15 cellular contexts compared by ENCODE assay signal in the genomic region with DNA sequence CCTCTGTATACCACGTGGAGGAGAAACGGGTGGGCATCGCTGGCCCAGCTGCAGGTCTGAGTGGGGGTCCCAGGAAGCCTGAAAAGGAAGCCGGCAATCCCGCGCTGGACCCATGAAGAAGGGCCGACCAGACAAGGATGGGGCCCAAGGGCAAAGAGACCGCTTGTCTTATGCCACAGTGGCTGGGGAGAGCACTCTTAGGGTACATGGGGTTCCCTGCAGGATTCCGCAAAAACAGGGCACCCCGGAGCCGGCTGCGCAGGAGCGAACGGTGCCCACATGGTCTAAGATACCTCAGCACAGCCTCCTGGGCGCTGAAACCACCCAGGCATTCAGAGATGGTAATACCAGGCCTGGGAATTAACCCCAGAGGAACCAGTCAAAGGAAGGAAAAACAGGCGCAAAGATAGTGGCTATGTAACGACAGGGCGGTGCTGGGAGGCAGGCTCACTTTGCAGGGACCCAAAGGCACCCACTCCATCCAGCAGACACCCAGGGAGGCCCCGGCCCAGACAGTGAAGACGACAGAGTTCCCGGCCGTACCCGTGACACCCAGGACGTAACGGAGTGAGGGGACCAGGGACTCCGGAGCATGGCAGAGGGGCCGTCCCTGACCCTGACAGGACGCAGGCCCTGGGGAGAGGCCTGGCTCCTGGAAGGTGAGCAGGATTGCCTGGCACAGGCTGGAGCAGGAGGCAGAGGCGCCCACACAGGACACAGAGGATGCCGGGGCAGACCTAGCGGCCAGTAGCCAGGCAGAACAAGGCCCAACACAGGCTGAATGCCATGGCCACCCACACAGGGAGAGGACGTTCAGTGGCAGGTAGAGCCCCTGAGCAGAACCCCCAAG. TPM values are rescaled to one million over a fixed set of nuclear protein-coding genes. Genes with fewer than 3 reads are reported as not detected.
DNase-seq lines count a peak whose midpoint lies in the region; ATAC-seq and TF ChIP-seq lines count a peak whose summit lies in the region.
"Had no signal": no experiment of that assay in that cellular context is flagged by ENCODE, and none has a peak within 500 bp of the region (broad histone marks: within the 10 kb centered on the region; RNA-seq: fewer than 3 reads in every experiment).

No MANE protein-coding gene starts in this region.

- DNase-seq in PC-9 (no peak), esophagus muscularis mucosa (ENCODE audit: extremely low spot score) (no peak), iPS-NIHi11 (ENCODE audit: low spot score) (no peak), NCI-H2227 (lab: John Stamatoyannopoulos, UW; ENCODE audit: unreplicated experiment) (no peak)
- no peak for DNase-seq in naive thymus-derived CD8-positive, alpha-beta T cell
- DNase-seq: activated CD8-positive, alpha-beta T cell treated with anti-CD3 and anti-CD28 coated beads, Interleukin-2, amount 10 ng/mL, durations not matched to agents 7 days and 5 days; amniotic stem cell; NCI-H526 treated with DMSO at 0.1 percent for 48 hours; substantia nigra had no signal

- 92% methylated on average over 23 of the region's 32 CpGs for WGBS in esophagus muscularis mucosa

- POLR2A ChIA-PET in PC-9 (lab: Charles Lee; ENCODE audit: unreplicated experiment), result interaction anchor here (0.6 to 1.2 kb wide), 2 partner anchors 10 to 12 kb away, joined by 3 to 5 read pairs; no protein-coding TSS in a partner anchor
- POLR2A ChIA-PET in naive thymus-derived CD8-positive, alpha-beta T cell (lab: Charles Lee), result interaction anchor here (1.1 kb wide), 1 partner anchor 10 kb away, joined by 3 read pairs; the partner anchor contains the start of gene PIEZO1

- H3K36me3 Mint-ChIP-seq in naive thymus-derived CD8-positive, alpha-beta T cell, result no peaks in the 10 kb centered on the region

- H3K36me3 ChIP-seq in PC-9 (ENCODE audit: low read depth) (no peaks in the 10 kb centered on the region), esophagus muscularis mucosa (no peaks in the 10 kb centered on the region), skeletal muscle satellite cell (ENCODE audit: insufficient read depth, low read length) (peaks cover 9% of the 10 kb centered on the region)

- ATAC-seq in HG03342 (IDR thresholded peaks at IDR 0.05; ENCODE audit: unreplicated experiment), result no peak
- no peak for ATAC-seq in naive thymus-derived CD8-positive, alpha-beta T cell
- ATAC-seq: activated CD8-positive, alpha-beta T cell treated with anti-CD3 and anti-CD28 coated beads, Interleukin-2, amount 10 ng/mL, durations not matched to agents 7 days and 5 days had no signal

- no peaks in the 10 kb centered on the region for H3K27me3 ChIP-seq in PC-9 (ENCODE audit: insufficient read depth, low read depth)
- no peaks in the 10 kb centered on the region for H3K27me3 ChIP-seq in esophagus muscularis mucosa
- H3K27me3 ChIP-seq in skeletal muscle satellite cell (ENCODE audit: control insufficient read depth, insufficient read depth, low read length), result no peaks in the 10 kb centered on the region

- CTCF ChIA-PET in PC-9 (lab: Charles Lee), result interaction anchor here (0.6 kb wide), 1 partner anchor 735 kb away, joined by 4 read pairs; no protein-coding TSS in a partner anchor

- peaks cover 49% of the 10 kb centered on the region for H3K4me1 ChIP-seq in PC-9 (replicated peaks; ENCODE audit: insufficient read depth)
- peaks cover 75 to 100% (median 100%) of the 10 kb centered on the region in 4 donors for H3K4me1 ChIP-seq in esophagus muscularis mucosa
- H3K4me1 ChIP-seq in skeletal muscle satellite cell (ENCODE audit: control insufficient read depth, insufficient read depth, low read length), result peaks cover 75% of the 10 kb centered on the region

- no peak overlapping the region for H2AFZ ChIP-seq in PC-9

- H4K20me1 ChIP-seq in PC-9 (ENCODE audit: insufficient read depth), result peaks cover 71% of the 10 kb centered on the region

- H3K4me1 Mint-ChIP-seq in naive thymus-derived CD8-positive, alpha-beta T cell, result peaks cover 5 to 33% (median 30%) of the 10 kb centered on the region in 4 donors
- H3K4me1 Mint-ChIP-seq: neural crest cell had no signal

- H3K27ac ChIP-seq in C4-2B (peak overlapping the region; percentile 69), PC-9 (no peak overlapping the region), esophagus muscularis mucosa (replicated peaks in 1 of 4) (peak overlapping the region; percentile 88 to 92 (median 92))

- TF ChIP-seq CTCF in C4-2B (conservative IDR thresholded peaks at IDR 0.05) (no peak), PC-9 (conservative IDR thresholded peaks at IDR 0.05) (no peak), esophagus muscularis mucosa (IDR thresholded peaks at IDR 0.05) (no peak)

- H3K4me3 ChIP-seq in PC-9 (no peak overlapping the region), esophagus muscularis mucosa (no peak overlapping the region), skeletal muscle satellite cell (ENCODE audit: low read length) (no peak overlapping the region)
- H3K4me3 ChIP-seq: lung had no signal

- H3K79me2 ChIP-seq in PC-9 (ENCODE audit: low read depth), result peaks cover 87% of the 10 kb centered on the region

- H3K27ac Mint-ChIP-seq in naive thymus-derived CD8-positive, alpha-beta T cell, result peak overlapping the region in 3 of 10 donors; percentile 44 to 76 (median 57)
- H3K27ac Mint-ChIP-seq: activated CD8-positive, alpha-beta T cell treated with anti-CD3 and anti-CD28 coated beads, Interleukin-2, amount 10 ng/mL, durations not matched to agents 7 days and 5 days; B cell had no signal

- no peaks in the 10 kb centered on the region for H3K9me3 Mint-ChIP-seq in naive thymus-derived CD8-positive, alpha-beta T cell
- H3K9me3 Mint-ChIP-seq: neural crest cell had no signal

- H3F3A ChIP-seq in PC-9 (ENCODE audit: insufficient read depth, low read depth), result peaks cover 33% of the 10 kb centered on the region

- no peak overlapping the region for H3K4me3 Mint-ChIP-seq in naive thymus-derived CD8-positive, alpha-beta T cell
- H3K4me3 Mint-ChIP-seq: activated CD8-positive, alpha-beta T cell treated with anti-CD3 and anti-CD28 coated beads, Interleukin-2, amount 10 ng/mL, durations not matched to agents 7 days and 5 days; B cell; neural crest cell had no signal

- TF ChIP-seq POLR2A in esophagus muscularis mucosa (IDR thresholded peaks at IDR 0.05; ENCODE audit: low read depth), result no peak

- H3K4me2 ChIP-seq in PC-9, result peak overlapping the region; percentile 67
- H3K4me2 ChIP-seq in skeletal muscle satellite cell (ENCODE audit: low read length), result peak overlapping the region; percentile 83

- no peaks in the 10 kb centered on the region for H3K9me3 ChIP-seq in PC-9 (ENCODE audit: insufficient read depth, low read depth)
- no peaks in the 10 kb centered on the region for H3K9me3 ChIP-seq in esophagus muscularis mucosa
- H3K9me3 ChIP-seq in skeletal muscle satellite cell (replicated peaks; ENCODE audit: low read length), result no peaks in the 10 kb centered on the region

- no peak for TF ChIP-seq EP300 in esophagus muscularis mucosa (IDR thresholded peaks at IDR 0.05)

- H3K9ac ChIP-seq in skeletal muscle satellite cell (ENCODE audit: low read depth, low read length), result peak overlapping the region; percentile 2

- H3K9me2 ChIP-seq in PC-9 (ENCODE audit: insufficient read depth), result no peaks in the 10 kb centered on the region

- no TSS peak for BruUV-seq in PC-9 (replicated peaks; lab: Mats Ljungman, UMichigan)

- H3K27me3 Mint-ChIP-seq in naive thymus-derived CD8-positive, alpha-beta T cell, result no peaks in the 10 kb centered on the region
- H3K27me3 Mint-ChIP-seq: B cell had no signal

- intact Hi-C loops in PC-9 (cut with micrococcal nuclease; ENCODE audit: unreplicated experiment), result loop anchor here (1.0 kb wide), 1 partner anchor 8 kb away; no protein-coding TSS in a partner anchor
- intact Hi-C loops in esophagus muscularis mucosa (cut with DNase I), result no loop called here

RNA-seq across cellular contexts. Expression of gene PIEZO1, which starts 10.3 kb away (rescaled TPM):
- total RNA-seq in PC-9 (2021) (391 and 426 TPM in 2 replicates), esophagus muscularis mucosa (100 to 1,000 TPM; 140 to 298 (median 182) TPM)
- total RNA-seq in skeletal muscle satellite cell (2012; rRNA removed), result 155 and 171 TPM in 2 replicates
- 10 to 100 TPM; 90.0 to 94.5 TPM for total RNA-seq in naive thymus-derived CD8-positive, alpha-beta T cell
- 1 to 10 TPM; 2.4 to 8.4 (median 5.7) TPM for polyA plus RNA-seq in naive thymus-derived CD8-positive, alpha-beta T cell

RNA-seq across cellular contexts. Expression of gene CDT1, which starts 28.8 kb away (rescaled TPM):
- total RNA-seq in PC-9 (2021) (73.2 and 95.4 TPM in 2 replicates), esophagus muscularis mucosa (1 to 10 TPM in 1 of 4 donors, under 1 TPM in 2, not detected in 1; 0.17 to 1.4 (median 0.34) TPM)
- 12.4 and 16.8 TPM in 2 replicates for total RNA-seq in skeletal muscle satellite cell (2012; rRNA removed)
- under 1 TPM in 1 of 2 experiments, not detected in 1; 0.74 TPM for total RNA-seq in naive thymus-derived CD8-positive, alpha-beta T cell
- polyA plus RNA-seq in naive thymus-derived CD8-positive, alpha-beta T cell, result under 1 TPM; 0.13 to 0.46 (median 0.26) TPM

RNA-seq across cellular contexts. Expression of gene APRT, which starts 37.0 kb away (rescaled TPM):
- total RNA-seq in PC-9 (2021), result 213 and 226 TPM in 2 replicates
- total RNA-seq in esophagus muscularis mucosa, result 100 to 1,000 TPM in 2 of 4 donors, 10 to 100 TPM in 2; 60.6 to 141 (median 98.6) TPM
- total RNA-seq in skeletal muscle satellite cell (2012; rRNA removed), result 87.8 and 97.6 TPM in 2 replicates
- total RNA-seq in naive thymus-derived CD8-positive, alpha-beta T cell, result 100 to 1,000 TPM; 174 to 183 TPM
- 100 to 1,000 TPM; 428 to 492 (median 431) TPM for polyA plus RNA-seq in naive thymus-derived CD8-positive, alpha-beta T cell

Comparison
In these comparisons a context has a peak if more than half of its experiments do, and no peak if none do; other contexts are left out.
1. RNA of gene CDT1, which starts 28.8 kb away (total RNA-seq): 73.2 to 95.4 TPM in PC-9; 0.74 TPM in naive thymus-derived CD8-positive, alpha-beta T cell and 0.17 to 1.4 TPM in esophagus muscularis mucosa; every median in the first group is over 10 times any median in the second.